ENCODE assay signal across 26 cellular contexts in genomic region chr7:102813256-102814024, GRCh38.
DNase-seq lines count a peak whose midpoint lies in the region; ATAC-seq and TF ChIP-seq lines count a peak whose summit lies in the region.
"Had no signal": no experiment of that assay in that cellular context is flagged by ENCODE, and none has a peak within 500 bp of the region (broad histone marks: within the 10 kb centered on the region; RNA-seq: fewer than 3 reads in every experiment).

No MANE protein-coding gene starts in this region.

- H4K20me1 ChIP-seq in osteoblast (ENCODE audit: insufficient read depth, low read length) = no peaks in the 10 kb centered on the region

- CTCF ChIA-PET in activated CD8-positive, alpha-beta memory T cell treated with anti-CD3 and anti-CD28 coated beads, Interleukin-2, amount 10 ng/mL, durations not matched to agents 7 days and 5 days (lab: Charles Lee) = no interaction called here

- H3K4me3 ChIP-seq in LNCaP clone FGC (ENCODE audit: low read depth, low read length) = no peak overlapping the region
- no peak overlapping the region for H3K4me3 ChIP-seq in osteoblast (ENCODE audit: insufficient read depth, low read length)
- H3K4me3 ChIP-seq: gastroesophageal sphincter, HAP-1, hepatocyte, MG63, psoas muscle, skin epidermis had no signal

- no peaks in the 10 kb centered on the region for H3K79me2 ChIP-seq in osteoblast (ENCODE audit: insufficient read depth, low read length)
- H3K79me2 ChIP-seq: hepatocyte had no signal

- peak; percentile 47 for ATAC-seq in activated CD8-positive, alpha-beta memory T cell treated with anti-CD3 and anti-CD28 coated beads, Interleukin-2, amount 10 ng/mL, durations not matched to agents 7 days and 5 days
- ATAC-seq in HG02970 (IDR thresholded peaks at IDR 0.05; ENCODE audit: low FRiP score, unreplicated experiment) (no peak), GM19324 (IDR thresholded peaks at IDR 0.05; ENCODE audit: low FRiP score, unreplicated experiment) (no peak)
- ATAC-seq: gastroesophageal sphincter, left colon, psoas muscle, T-helper 17 cell had no signal

- no peaks in the 10 kb centered on the region for H3K36me3 ChIP-seq in osteoblast (ENCODE audit: insufficient read depth, low read length)
- H3K36me3 ChIP-seq: HAP-1, MG63 had no signal

- peaks cover 2% of the 10 kb centered on the region for H3K27me3 Mint-ChIP-seq in activated CD8-positive, alpha-beta memory T cell treated with anti-CD3 and anti-CD28 coated beads, Interleukin-2, amount 10 ng/mL, durations not matched to agents 7 days and 5 days
- H3K27me3 Mint-ChIP-seq: activated naive CD8-positive, alpha-beta T cell; naive B cell; T-helper 17 cell had no signal

- no peak overlapping the region for H3K27ac ChIP-seq in osteoblast (ENCODE audit: low read depth, low read length)
- H3K27ac ChIP-seq: gastroesophageal sphincter, hepatocyte, psoas muscle had no signal

- no peaks in the 10 kb centered on the region for H3K9me3 ChIP-seq in osteoblast (ENCODE audit: low read depth, low read length)
- H3K9me3 ChIP-seq: gastroesophageal sphincter, HAP-1, MG63, psoas muscle had no signal

- no peak overlapping the region for H3K4me3 Mint-ChIP-seq in activated CD8-positive, alpha-beta memory T cell treated with anti-CD3 and anti-CD28 coated beads, Interleukin-2, amount 10 ng/mL, durations not matched to agents 7 days and 5 days
- H3K4me3 Mint-ChIP-seq: activated naive CD8-positive, alpha-beta T cell; mesothelial cell of epicardium; naive B cell; T-helper 17 cell had no signal

- peaks cover 6% of the 10 kb centered on the region for H3K4me1 ChIP-seq in osteoblast (ENCODE audit: insufficient read depth, low read length)
- H3K4me1 ChIP-seq: HAP-1, psoas muscle had no signal

- no peak overlapping the region for H3K27ac Mint-ChIP-seq in activated CD8-positive, alpha-beta memory T cell treated with anti-CD3 and anti-CD28 coated beads, Interleukin-2, amount 10 ng/mL, durations not matched to agents 7 days and 5 days
- H3K27ac Mint-ChIP-seq: activated naive CD8-positive, alpha-beta T cell; T-helper 17 cell had no signal

- H3K9me3 Mint-ChIP-seq in activated CD8-positive, alpha-beta memory T cell treated with anti-CD3 and anti-CD28 coated beads, Interleukin-2, amount 10 ng/mL, durations not matched to agents 7 days and 5 days (ENCODE audit: low read depth) = no peaks in the 10 kb centered on the region
- H3K9me3 Mint-ChIP-seq: naive B cell had no signal

- H3K4me1 Mint-ChIP-seq in activated CD8-positive, alpha-beta memory T cell treated with anti-CD3 and anti-CD28 coated beads, Interleukin-2, amount 10 ng/mL, durations not matched to agents 7 days and 5 days = peaks cover 17% of the 10 kb centered on the region

- DNase-seq in activated CD8-positive, alpha-beta memory T cell treated with anti-CD3 and anti-CD28 coated beads, Interleukin-2, amount 10 ng/mL, durations not matched to agents 7 days and 5 days = no peak
- DNase-seq in activated CD8-positive, alpha-beta memory T cell treated with anti-CD3 and anti-CD28 coated beads for 24 hours = no peak
- DNase-seq in LNCaP clone FGC (ENCODE audit: low read depth) (peak; percentile 19), dermis blood vessel endothelial cell (peak; percentile 70), osteoblast (ENCODE audit: insufficient read length, low spot score, missing footprints) (no peak), amygdala (lab: John Stamatoyannopoulos, UW) (no peak)
- DNase-seq: AML-193; caudate nucleus; left colon; MG63; naive B cell; NCI-H1105 treated with DMSO at 0.1 percent for 48 hours; NCI-H2029; NCI-H2227 treated with DMSO at 0.1 percent for 48 hours; psoas muscle; stimulated activated CD4-positive, alpha-beta T cell treated with anti-CD3 and anti-CD28 coated beads, Interleukin-1b, Interleukin-23, amount 100 ng/mL, for 48 hours; T-helper 17 cell; trophoblast cell had no signal

- peak overlapping the region; percentile 13 for H3K4me2 ChIP-seq in osteoblast (ENCODE audit: insufficient read depth, low read length)
- H3K4me2 ChIP-seq: hepatocyte had no signal

- H3K36me3 Mint-ChIP-seq in activated CD8-positive, alpha-beta memory T cell treated with anti-CD3 and anti-CD28 coated beads, Interleukin-2, amount 10 ng/mL, durations not matched to agents 7 days and 5 days = peaks cover 15% of the 10 kb centered on the region

- no peaks in the 10 kb centered on the region for H3K27me3 ChIP-seq in osteoblast (ENCODE audit: insufficient read depth, low read length)
- H3K27me3 ChIP-seq: gastroesophageal sphincter, hepatocyte, MG63 had no signal

- TF ChIP-seq CTCF in LNCaP clone FGC (IDR thresholded peaks at IDR 0.05; ENCODE audit: control insufficient read depth, extremely low read depth, insufficient read depth) (no peak), osteoblast (IDR thresholded peaks at IDR 0.05; ENCODE audit: extremely low read depth, low read depth, low read length) (no peak)

- H2AFZ ChIP-seq in osteoblast (ENCODE audit: low read length) = no peak overlapping the region
- H2AFZ ChIP-seq: hepatocyte had no signal

Comparison
In these comparisons a context has a peak if more than half of its experiments do, and no peak if none do; other contexts are left out.
1. DNase-seq: peak in LNCaP clone FGC (single experiment) and dermis blood vessel endothelial cell (single experiment); none in activated CD8-positive, alpha-beta memory T cell treated with anti-CD3 and anti-CD28 coated beads, Interleukin-2, amount 10 ng/mL, durations not matched to agents 7 days and 5 days (single experiment), activated CD8-positive, alpha-beta memory T cell treated with anti-CD3 and anti-CD28 coated beads for 24 hours (single experiment), osteoblast (single experiment) and amygdala (0 of 56).